1 cellular context compared by ENCODE assay signal in the genomic region with DNA sequence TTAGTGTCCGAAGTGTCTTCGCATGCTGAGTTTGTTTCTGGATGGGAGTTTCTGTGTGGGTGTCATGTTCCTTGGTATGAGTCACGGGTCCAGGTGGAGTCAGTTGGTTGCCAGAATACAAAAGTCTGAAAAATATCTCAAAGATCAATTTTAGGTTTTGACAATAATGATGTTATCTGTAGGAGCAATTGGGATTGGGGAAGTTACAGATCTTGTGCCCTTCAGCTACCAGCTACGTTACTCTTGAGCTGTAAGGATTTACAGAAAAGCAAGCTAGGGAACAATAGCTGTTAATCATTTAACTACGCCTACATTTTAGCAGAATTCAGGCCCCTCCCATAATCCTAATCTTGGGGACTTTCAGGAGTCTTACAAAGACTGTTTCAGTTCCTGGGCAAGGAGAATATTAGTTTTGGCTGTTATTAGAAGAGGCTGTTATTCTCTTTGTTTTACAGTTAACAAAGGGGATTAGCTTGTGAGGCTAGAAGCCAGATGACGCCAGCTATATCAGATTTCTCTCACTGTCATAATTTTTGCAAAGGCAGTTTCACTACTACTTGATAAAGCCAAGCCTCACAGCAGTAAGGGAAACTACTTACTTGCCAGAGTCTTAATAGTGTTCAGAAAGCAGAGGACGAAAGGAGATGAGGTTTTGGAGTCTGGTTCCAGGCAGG.
TF ChIP-seq lines count a peak whose summit lies in the region.

No MANE protein-coding gene starts in this region.

TF ChIP-seq in HEK293, 187 proteins besides CTCF, POLR2A, EP300 and RAD21 (continued from another document and continues in another):
- TF ChIP-seq ZNF624 (tag by site-specific recombination; IDR thresholded peaks at IDR 0.05) (no peak), ZNF747 (tag by site-specific recombination; IDR thresholded peaks at IDR 0.05) (no peak), ZNF658 (tag by site-specific recombination; IDR thresholded peaks at IDR 0.05) (no peak), ZNF768 (tag by site-specific recombination; IDR thresholded peaks at IDR 0.05) (no peak), MZF1 (tag by site-specific recombination; IDR thresholded peaks at IDR 0.05; ENCODE audit: borderline replicate concordance) (peak; percentile 86), ZNF544 (tag by site-specific recombination; IDR thresholded peaks at IDR 0.05) (no peak), ZNF426 (tag by site-specific recombination; IDR thresholded peaks at IDR 0.05) (no peak), HOXD13 (CRISPR knock-in tag; IDR thresholded peaks at IDR 0.05; ENCODE audit: borderline replicate concordance) (no peak), ZFP3 (tag by site-specific recombination; IDR thresholded peaks at IDR 0.05; ENCODE audit: low read depth) (no peak), RBAK (tag by site-specific recombination; IDR thresholded peaks at IDR 0.05) (no peak), ZNF529 (tag by site-specific recombination; IDR thresholded peaks at IDR 0.05; ENCODE audit: insufficient replicate concordance) (no peak), ZNF548 (tag by site-specific recombination; IDR thresholded peaks at IDR 0.05) (no peak), ZNF239 (tag by site-specific recombination; IDR thresholded peaks at IDR 0.05) (no peak), KLF9 (tag by site-specific recombination; IDR thresholded peaks at IDR 0.05; ENCODE audit: low read depth) (peak; percentile 12; the same call in 1 of the 2 replicates), ZEB2 (tag by site-specific recombination; IDR thresholded peaks at IDR 0.05) (peak; percentile 59; the same call in 1 of the 2 replicates), ZNF600 (tag by site-specific recombination; IDR thresholded peaks at IDR 0.05) (peak; percentile 54), ZNF416 (tag by site-specific recombination; IDR thresholded peaks at IDR 0.05) (no peak), ZNF155 (tag by site-specific recombination; IDR thresholded peaks at IDR 0.05) (no peak), ZNF391 (tag by site-specific recombination; IDR thresholded peaks at IDR 0.05; ENCODE audit: borderline replicate concordance, low read depth) (no peak), MYNN (tag by site-specific recombination; IDR thresholded peaks at IDR 0.05; ENCODE audit: borderline replicate concordance) (no peak), ZNF830 (tag by site-specific recombination; IDR thresholded peaks at IDR 0.05; ENCODE audit: low read depth) (no peak), ZNF274 (IDR thresholded peaks at IDR 0.05; ENCODE audit: low read length) (no peak), ZNF274 (tag by site-specific recombination; IDR thresholded peaks at IDR 0.05; ENCODE audit: borderline replicate concordance) (no peak), ZNF423 (tag by site-specific recombination; IDR thresholded peaks at IDR 0.05) (no peak), ZNF777 (tag by site-specific recombination; IDR thresholded peaks at IDR 0.05; ENCODE audit: borderline replicate concordance) (no peak), SETDB1 (IDR thresholded peaks at IDR 0.05; ENCODE audit: insufficient read length, low read length) (no peak), ZNF112 (tag by site-specific recombination; IDR thresholded peaks at IDR 0.05) (no peak), OVOL3 (tag by site-specific recombination; IDR thresholded peaks at IDR 0.05) (0 out of 2 replicates have a peak, but pooled peaks have one; percentile 35), ZNF558 (tag by site-specific recombination; IDR thresholded peaks at IDR 0.05) (no peak; the same call in 1 of the 2 replicates), GLI2 (tag by site-specific recombination; IDR thresholded peaks at IDR 0.05; ENCODE audit: borderline replicate concordance, low read depth) (0 out of 2 replicates have a peak, but pooled peaks have one; percentile 4), ZNF677 (tag by site-specific recombination; IDR thresholded peaks at IDR 0.05) (no peak), ZNF2 (tag by site-specific recombination; IDR thresholded peaks at IDR 0.05) (no peak), ZSCAN30 (tag by site-specific recombination; IDR thresholded peaks at IDR 0.05) (no peak), ZNF610 (tag by site-specific recombination; IDR thresholded peaks at IDR 0.05; ENCODE audit: borderline replicate concordance) (no peak), ZNF184 (tag by site-specific recombination; IDR thresholded peaks at IDR 0.05) (no peak)
- TF ChIP-seq, protein P1, sequence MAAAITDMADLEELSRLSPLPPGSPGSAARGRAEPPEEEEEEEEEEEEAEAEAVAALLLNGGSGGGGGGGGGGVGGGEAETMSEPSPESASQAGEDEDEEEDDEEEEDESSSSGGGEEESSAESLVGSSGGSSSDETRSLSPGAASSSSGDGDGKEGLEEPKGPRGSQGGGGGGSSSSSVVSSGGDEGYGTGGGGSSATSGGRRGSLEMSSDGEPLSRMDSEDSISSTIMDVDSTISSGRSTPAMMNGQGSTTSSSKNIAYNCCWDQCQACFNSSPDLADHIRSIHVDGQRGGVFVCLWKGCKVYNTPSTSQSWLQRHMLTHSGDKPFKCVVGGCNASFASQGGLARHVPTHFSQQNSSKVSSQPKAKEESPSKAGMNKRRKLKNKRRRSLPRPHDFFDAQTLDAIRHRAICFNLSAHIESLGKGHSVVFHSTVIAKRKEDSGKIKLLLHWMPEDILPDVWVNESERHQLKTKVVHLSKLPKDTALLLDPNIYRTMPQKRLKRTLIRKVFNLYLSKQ (tag by site-specific recombination; IDR thresholded peaks at IDR 0.05; ENCODE audit: borderline replicate concordance), result no peak
- TF ChIP-seq, protein P2, sequence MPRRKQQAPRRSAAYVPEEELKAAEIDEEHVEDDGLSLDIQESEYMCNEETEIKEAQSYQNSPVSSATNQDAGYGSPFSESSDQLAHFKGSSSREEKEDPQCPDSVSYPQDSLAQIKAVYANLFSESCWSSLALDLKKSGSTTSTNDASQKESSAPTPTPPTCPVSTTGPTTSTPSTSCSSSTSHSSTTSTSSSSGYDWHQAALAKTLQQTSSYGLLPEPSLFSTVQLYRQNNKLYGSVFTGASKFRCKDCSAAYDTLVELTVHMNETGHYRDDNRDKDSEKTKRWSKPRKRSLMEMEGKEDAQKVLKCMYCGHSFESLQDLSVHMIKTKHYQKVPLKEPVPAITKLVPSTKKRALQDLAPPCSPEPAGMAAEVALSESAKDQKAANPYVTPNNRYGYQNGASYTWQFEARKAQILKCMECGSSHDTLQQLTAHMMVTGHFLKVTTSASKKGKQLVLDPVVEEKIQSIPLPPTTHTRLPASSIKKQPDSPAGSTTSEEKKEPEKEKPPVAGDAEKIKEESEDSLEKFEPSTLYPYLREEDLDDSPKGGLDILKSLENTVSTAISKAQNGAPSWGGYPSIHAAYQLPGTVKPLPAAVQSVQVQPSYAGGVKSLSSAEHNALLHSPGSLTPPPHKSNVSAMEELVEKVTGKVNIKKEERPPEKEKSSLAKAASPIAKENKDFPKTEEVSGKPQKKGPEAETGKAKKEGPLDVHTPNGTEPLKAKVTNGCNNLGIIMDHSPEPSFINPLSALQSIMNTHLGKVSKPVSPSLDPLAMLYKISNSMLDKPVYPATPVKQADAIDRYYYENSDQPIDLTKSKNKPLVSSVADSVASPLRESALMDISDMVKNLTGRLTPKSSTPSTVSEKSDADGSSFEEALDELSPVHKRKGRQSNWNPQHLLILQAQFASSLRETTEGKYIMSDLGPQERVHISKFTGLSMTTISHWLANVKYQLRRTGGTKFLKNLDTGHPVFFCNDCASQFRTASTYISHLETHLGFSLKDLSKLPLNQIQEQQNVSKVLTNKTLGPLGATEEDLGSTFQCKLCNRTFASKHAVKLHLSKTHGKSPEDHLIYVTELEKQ (tag by site-specific recombination; IDR thresholded peaks at IDR 0.05; ENCODE audit: borderline replicate concordance), result 0 out of 2 replicates have a peak, but pooled peaks have one; percentile 24
- TF ChIP-seq, protein P3, sequence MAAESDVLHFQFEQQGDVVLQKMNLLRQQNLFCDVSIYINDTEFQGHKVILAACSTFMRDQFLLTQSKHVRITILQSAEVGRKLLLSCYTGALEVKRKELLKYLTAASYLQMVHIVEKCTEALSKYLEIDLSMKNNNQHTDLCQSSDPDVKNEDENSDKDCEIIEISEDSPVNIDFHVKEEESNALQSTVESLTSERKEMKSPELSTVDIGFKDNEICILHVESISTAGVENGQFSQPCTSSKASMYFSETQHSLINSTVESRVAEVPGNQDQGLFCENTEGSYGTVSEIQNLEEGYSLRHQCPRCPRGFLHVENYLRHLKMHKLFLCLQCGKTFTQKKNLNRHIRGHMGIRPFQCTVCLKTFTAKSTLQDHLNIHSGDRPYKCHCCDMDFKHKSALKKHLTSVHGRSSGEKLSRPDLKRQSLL (tag by site-specific recombination; IDR thresholded peaks at IDR 0.05), result no peak
- TF ChIP-seq, protein P4, sequence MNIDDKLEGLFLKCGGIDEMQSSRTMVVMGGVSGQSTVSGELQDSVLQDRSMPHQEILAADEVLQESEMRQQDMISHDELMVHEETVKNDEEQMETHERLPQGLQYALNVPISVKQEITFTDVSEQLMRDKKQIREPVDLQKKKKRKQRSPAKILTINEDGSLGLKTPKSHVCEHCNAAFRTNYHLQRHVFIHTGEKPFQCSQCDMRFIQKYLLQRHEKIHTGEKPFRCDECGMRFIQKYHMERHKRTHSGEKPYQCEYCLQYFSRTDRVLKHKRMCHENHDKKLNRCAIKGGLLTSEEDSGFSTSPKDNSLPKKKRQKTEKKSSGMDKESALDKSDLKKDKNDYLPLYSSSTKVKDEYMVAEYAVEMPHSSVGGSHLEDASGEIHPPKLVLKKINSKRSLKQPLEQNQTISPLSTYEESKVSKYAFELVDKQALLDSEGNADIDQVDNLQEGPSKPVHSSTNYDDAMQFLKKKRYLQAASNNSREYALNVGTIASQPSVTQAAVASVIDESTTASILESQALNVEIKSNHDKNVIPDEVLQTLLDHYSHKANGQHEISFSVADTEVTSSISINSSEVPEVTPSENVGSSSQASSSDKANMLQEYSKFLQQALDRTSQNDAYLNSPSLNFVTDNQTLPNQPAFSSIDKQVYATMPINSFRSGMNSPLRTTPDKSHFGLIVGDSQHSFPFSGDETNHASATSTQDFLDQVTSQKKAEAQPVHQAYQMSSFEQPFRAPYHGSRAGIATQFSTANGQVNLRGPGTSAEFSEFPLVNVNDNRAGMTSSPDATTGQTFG (tag by site-specific recombination; IDR thresholded peaks at IDR 0.05; ENCODE audit: borderline replicate concordance), result no peak
- TF ChIP-seq, protein P5, sequence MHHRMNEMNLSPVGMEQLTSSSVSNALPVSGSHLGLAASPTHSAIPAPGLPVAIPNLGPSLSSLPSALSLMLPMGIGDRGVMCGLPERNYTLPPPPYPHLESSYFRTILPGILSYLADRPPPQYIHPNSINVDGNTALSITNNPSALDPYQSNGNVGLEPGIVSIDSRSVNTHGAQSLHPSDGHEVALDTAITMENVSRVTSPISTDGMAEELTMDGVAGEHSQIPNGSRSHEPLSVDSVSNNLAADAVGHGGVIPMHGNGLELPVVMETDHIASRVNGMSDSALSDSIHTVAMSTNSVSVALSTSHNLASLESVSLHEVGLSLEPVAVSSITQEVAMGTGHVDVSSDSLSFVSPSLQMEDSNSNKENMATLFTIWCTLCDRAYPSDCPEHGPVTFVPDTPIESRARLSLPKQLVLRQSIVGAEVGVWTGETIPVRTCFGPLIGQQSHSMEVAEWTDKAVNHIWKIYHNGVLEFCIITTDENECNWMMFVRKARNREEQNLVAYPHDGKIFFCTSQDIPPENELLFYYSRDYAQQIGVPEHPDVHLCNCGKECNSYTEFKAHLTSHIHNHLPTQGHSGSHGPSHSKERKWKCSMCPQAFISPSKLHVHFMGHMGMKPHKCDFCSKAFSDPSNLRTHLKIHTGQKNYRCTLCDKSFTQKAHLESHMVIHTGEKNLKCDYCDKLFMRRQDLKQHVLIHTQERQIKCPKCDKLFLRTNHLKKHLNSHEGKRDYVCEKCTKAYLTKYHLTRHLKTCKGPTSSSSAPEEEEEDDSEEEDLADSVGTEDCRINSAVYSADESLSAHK (tag by site-specific recombination; IDR thresholded peaks at IDR 0.05), result peak; percentile 99
- TF ChIP-seq, protein P6, sequence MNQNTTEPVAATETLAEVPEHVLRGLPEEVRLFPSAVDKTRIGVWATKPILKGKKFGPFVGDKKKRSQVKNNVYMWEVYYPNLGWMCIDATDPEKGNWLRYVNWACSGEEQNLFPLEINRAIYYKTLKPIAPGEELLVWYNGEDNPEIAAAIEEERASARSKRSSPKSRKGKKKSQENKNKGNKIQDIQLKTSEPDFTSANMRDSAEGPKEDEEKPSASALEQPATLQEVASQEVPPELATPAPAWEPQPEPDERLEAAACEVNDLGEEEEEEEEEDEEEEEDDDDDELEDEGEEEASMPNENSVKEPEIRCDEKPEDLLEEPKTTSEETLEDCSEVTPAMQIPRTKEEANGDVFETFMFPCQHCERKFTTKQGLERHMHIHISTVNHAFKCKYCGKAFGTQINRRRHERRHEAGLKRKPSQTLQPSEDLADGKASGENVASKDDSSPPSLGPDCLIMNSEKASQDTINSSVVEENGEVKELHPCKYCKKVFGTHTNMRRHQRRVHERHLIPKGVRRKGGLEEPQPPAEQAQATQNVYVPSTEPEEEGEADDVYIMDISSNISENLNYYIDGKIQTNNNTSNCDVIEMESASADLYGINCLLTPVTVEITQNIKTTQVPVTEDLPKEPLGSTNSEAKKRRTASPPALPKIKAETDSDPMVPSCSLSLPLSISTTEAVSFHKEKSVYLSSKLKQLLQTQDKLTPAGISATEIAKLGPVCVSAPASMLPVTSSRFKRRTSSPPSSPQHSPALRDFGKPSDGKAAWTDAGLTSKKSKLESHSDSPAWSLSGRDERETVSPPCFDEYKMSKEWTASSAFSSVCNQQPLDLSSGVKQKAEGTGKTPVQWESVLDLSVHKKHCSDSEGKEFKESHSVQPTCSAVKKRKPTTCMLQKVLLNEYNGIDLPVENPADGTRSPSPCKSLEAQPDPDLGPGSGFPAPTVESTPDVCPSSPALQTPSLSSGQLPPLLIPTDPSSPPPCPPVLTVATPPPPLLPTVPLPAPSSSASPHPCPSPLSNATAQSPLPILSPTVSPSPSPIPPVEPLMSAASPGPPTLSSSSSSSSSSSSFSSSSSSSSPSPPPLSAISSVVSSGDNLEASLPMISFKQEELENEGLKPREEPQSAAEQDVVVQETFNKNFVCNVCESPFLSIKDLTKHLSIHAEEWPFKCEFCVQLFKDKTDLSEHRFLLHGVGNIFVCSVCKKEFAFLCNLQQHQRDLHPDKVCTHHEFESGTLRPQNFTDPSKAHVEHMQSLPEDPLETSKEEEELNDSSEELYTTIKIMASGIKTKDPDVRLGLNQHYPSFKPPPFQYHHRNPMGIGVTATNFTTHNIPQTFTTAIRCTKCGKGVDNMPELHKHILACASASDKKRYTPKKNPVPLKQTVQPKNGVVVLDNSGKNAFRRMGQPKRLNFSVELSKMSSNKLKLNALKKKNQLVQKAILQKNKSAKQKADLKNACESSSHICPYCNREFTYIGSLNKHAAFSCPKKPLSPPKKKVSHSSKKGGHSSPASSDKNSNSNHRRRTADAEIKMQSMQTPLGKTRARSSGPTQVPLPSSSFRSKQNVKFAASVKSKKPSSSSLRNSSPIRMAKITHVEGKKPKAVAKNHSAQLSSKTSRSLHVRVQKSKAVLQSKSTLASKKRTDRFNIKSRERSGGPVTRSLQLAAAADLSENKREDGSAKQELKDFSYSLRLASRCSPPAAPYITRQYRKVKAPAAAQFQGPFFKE (tag by site-specific recombination; IDR thresholded peaks at IDR 0.05; ENCODE audit: borderline replicate concordance), result no peak
- TF ChIP-seq, protein P7, sequence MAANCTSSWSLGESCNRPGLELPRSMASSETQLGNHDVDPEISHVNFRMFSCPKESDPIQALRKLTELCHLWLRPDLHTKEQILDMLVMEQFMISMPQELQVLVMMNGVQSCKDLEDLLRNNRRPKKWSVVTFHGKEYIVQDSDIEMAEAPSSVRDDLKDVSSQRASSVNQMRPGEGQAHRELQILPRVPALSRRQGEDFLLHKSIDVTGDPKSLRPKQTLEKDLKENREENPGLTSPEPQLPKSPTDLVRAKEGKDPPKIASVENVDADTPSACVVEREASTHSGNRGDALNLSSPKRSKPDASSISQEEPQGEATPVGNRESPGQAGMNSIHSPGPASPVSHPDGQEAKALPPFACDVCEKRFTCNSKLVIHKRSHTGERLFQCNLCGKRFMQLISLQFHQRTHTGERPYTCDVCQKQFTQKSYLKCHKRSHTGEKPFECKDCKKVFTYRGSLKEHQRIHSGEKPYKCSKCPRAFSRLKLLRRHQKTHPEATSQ (tag by site-specific recombination; IDR thresholded peaks at IDR 0.05), result no peak
